In genomic region chr10:29277296-29277695, GRCh38 we compare ENCODE assay signal across 20 cellular contexts. TPM values are rescaled to one million over a fixed set of nuclear protein-coding genes. Genes with fewer than 3 reads are reported as not detected.
DNase-seq lines count a peak whose midpoint lies in the region; ATAC-seq, FAIRE-seq and TF ChIP-seq lines count a peak whose summit lies in the region.
"Had no signal": no experiment of that assay in that cellular context is flagged by ENCODE, and none has a peak within 500 bp of the region (broad histone marks: within the 10 kb centered on the region; RNA-seq: fewer than 3 reads in every experiment).

No MANE protein-coding gene starts in this region.

- TF ChIP-seq CTCF in A549 (IDR thresholded peaks at IDR 0.05) (no peak), VCaP (conservative IDR thresholded peaks at IDR 0.05) (no peak), mesothelial cell of epicardium (IDR thresholded peaks at IDR 0.05; ENCODE audit: unreplicated experiment) (no peak), GM10266 (IDR thresholded peaks at IDR 0.05; ENCODE audit: control insufficient read depth, insufficient read depth, low read depth, missing control alignments) (no peak)

- POLR2A ChIA-PET in A549 (lab: Yijun Ruan, JAX) = no interaction called here

- TF ChIP-seq RAD21 in A549 (conservative IDR thresholded peaks at IDR 0.05 in 1 of 2, IDR thresholded peaks at IDR 0.05 in 1 of 2) = no peak

- H3K4me3 Mint-ChIP-seq in mesothelial cell of epicardium = no peak overlapping the region
- no peak overlapping the region for H3K4me3 Mint-ChIP-seq in activated naive CD4-positive, alpha-beta T cell treated with anti-CD3 and anti-CD28 coated beads, Interleukin-2, amount 10 ng/mL, durations not matched to agents 7 days and 5 days

- peak overlapping the region; percentile 23; the same call in 1 of the 3 replicates for H3K4me2 ChIP-seq in A549

- H3K36me3 ChIP-seq in HAP-1 (replicated peaks) = no peaks in the 10 kb centered on the region
- H3K36me3 ChIP-seq: MG63, Peyer's patch had no signal

- TF ChIP-seq POLR2A in A549 (IDR thresholded peaks at IDR 0.05; ENCODE audit: low read length) = no peak

- in situ Hi-C loops in HAP-1 (cut with MboI; ENCODE audit: low sequenced_read_pairs) = no loop called here

- H3K4me1 Mint-ChIP-seq in mesothelial cell of epicardium = peaks cover 64% of the 10 kb centered on the region
- no peaks in the 10 kb centered on the region for H3K4me1 Mint-ChIP-seq in activated naive CD4-positive, alpha-beta T cell treated with anti-CD3 and anti-CD28 coated beads, Interleukin-2, amount 10 ng/mL, durations not matched to agents 7 days and 5 days

- H3K4me3 ChIP-seq in A549 = no peak overlapping the region
- H3K4me3 ChIP-seq in HAP-1 = no peak overlapping the region
- H3K4me3 ChIP-seq: MG63, Peyer's patch had no signal

- no peak for TF ChIP-seq EP300 in A549 (IDR thresholded peaks at IDR 0.05)

- peak overlapping the region; percentile 84 for H3K27ac Mint-ChIP-seq in mesothelial cell of epicardium
- H3K27ac Mint-ChIP-seq in activated naive CD4-positive, alpha-beta T cell treated with anti-CD3 and anti-CD28 coated beads, Interleukin-2, amount 10 ng/mL, durations not matched to agents 7 days and 5 days = no peak overlapping the region

- no peak for FAIRE-seq in A549 (lab: Jason Lieb, UNC)
- FAIRE-seq: A204.1 had no signal

- H3K36me3 Mint-ChIP-seq in mesothelial cell of epicardium = no peaks in the 10 kb centered on the region
- H3K36me3 Mint-ChIP-seq in activated naive CD4-positive, alpha-beta T cell treated with anti-CD3 and anti-CD28 coated beads, Interleukin-2, amount 10 ng/mL, durations not matched to agents 7 days and 5 days = no peaks in the 10 kb centered on the region

- DNase-seq in A549 (ENCODE audit: low read depth in 1 of 2, low spot score in 1 of 2) (no peak), HAP-1 (ENCODE audit: low spot score in 2 of 2) (peak; percentile 19 to 27), mesothelial cell of epicardium (ENCODE audit: low spot score in 2 of 2, unreplicated experiment in 2 of 2) (no peak), GM10266 (ENCODE audit: extremely low spot score) (no peak), T-helper 2 cell (no peak), left colon (no peak)
- no peak for DNase-seq in activated naive CD4-positive, alpha-beta T cell treated with anti-CD3 and anti-CD28 coated beads, Interleukin-2, amount 10 ng/mL, durations not matched to agents 7 days and 5 days
- DNase-seq: GF-D8, GOT3, KG1, MG63, NCI-H1105, NCI-H1694 treated with DMSO at 0.1 percent for 48 hours, NCI-H774, Peyer's patch, SHP77, SW 1271 had no signal

- intact Hi-C loops in left colon (cut with DNase I, micrococcal nuclease) = no loop called here

- peaks cover 4% of the 10 kb centered on the region for H3K9me3 Mint-ChIP-seq in mesothelial cell of epicardium
- no peaks in the 10 kb centered on the region for H3K9me3 Mint-ChIP-seq in activated naive CD4-positive, alpha-beta T cell treated with anti-CD3 and anti-CD28 coated beads, Interleukin-2, amount 10 ng/mL, durations not matched to agents 7 days and 5 days

- peaks cover 15% of the 10 kb centered on the region; the same call in 2 of the 3 replicates for H3K4me1 ChIP-seq in A549
- H3K4me1 ChIP-seq in HAP-1 = peaks cover 14% of the 10 kb centered on the region
- H3K4me1 ChIP-seq: Peyer's patch had no signal

- H3K27me3 ChIP-seq in HAP-1 (ENCODE audit: low read depth) = no peaks in the 10 kb centered on the region
- H3K27me3 ChIP-seq: MG63, Peyer's patch had no signal

- ATAC-seq in A549 (no peak), left colon (no peak)

- no peak overlapping the region for H3K27ac ChIP-seq in A549
- H3K27ac ChIP-seq in VCaP = peak overlapping the region; percentile 58
- H3K27ac ChIP-seq: Peyer's patch had no signal

- CTCF ChIA-PET in A549 (lab: Yijun Ruan, JAX) = no interaction called here
- CTCF ChIA-PET in activated naive CD4-positive, alpha-beta T cell treated with anti-CD3 and anti-CD28 coated beads, Interleukin-2, amount 10 ng/mL, durations not matched to agents 7 days and 5 days (lab: Charles Lee) = no interaction called here

- 79% methylated on average over 4 of the region's 4 CpGs for WGBS in A549 (ENCODE audit: missing lambda C conversion rate)

- H3K9me3 ChIP-seq in A549 (no peaks in the 10 kb centered on the region), HAP-1 (no peaks in the 10 kb centered on the region)
- H3K9me3 ChIP-seq: MG63, Peyer's patch had no signal

- H3K27me3 Mint-ChIP-seq in mesothelial cell of epicardium (ENCODE audit: low read depth) = no peaks in the 10 kb centered on the region
- peaks cover 4% of the 10 kb centered on the region for H3K27me3 Mint-ChIP-seq in activated naive CD4-positive, alpha-beta T cell treated with anti-CD3 and anti-CD28 coated beads, Interleukin-2, amount 10 ng/mL, durations not matched to agents 7 days and 5 days

TF ChIP-seq in A549, 52 proteins besides CTCF, POLR2A, EP300 and RAD21:
- TF ChIP-seq ZFP36 (IDR thresholded peaks at IDR 0.05; ENCODE audit: borderline replicate concordance, partially characterized antibody) (no peak), HEYL (CRISPR knock-in tag; IDR thresholded peaks at IDR 0.05) (no peak), RCOR1 (IDR thresholded peaks at IDR 0.05; ENCODE audit: low read depth, low read length) (no peak), HES2 (IDR thresholded peaks at IDR 0.05) (no peak), HMGXB4 (CRISPR knock-in tag; IDR thresholded peaks at IDR 0.05; ENCODE audit: borderline replicate concordance) (no peak), EHF (CRISPR knock-in tag; IDR thresholded peaks at IDR 0.05) (no peak), ESRRA (IDR thresholded peaks at IDR 0.05; ENCODE audit: borderline replicate concordance, low read length) (no peak), MAZ (IDR thresholded peaks at IDR 0.05; ENCODE audit: borderline replicate concordance, low read depth, low read length) (no peak), NFE2L2 (conservative IDR thresholded peaks at IDR 0.05; ENCODE audit: low read length) (no peak), FOSL2 (IDR thresholded peaks at IDR 0.05) (no peak), FOSL2 (CRISPR knock-in tag; IDR thresholded peaks at IDR 0.05) (no peak), HOXA7 (CRISPR knock-in tag; IDR thresholded peaks at IDR 0.05) (no peak)
- TF ChIP-seq, protein P1, sequence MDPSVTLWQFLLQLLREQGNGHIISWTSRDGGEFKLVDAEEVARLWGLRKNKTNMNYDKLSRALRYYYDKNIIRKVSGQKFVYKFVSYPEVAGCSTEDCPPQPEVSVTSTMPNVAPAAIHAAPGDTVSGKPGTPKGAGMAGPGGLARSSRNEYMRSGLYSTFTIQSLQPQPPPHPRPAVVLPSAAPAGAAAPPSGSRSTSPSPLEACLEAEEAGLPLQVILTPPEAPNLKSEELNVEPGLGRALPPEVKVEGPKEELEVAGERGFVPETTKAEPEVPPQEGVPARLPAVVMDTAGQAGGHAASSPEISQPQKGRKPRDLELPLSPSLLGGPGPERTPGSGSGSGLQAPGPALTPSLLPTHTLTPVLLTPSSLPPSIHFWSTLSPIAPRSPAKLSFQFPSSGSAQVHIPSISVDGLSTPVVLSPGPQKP (IDR thresholded peaks at IDR 0.05; ENCODE audit: low read depth, low read length) = no peak

RNA-seq across cellular contexts. Expression of gene LYZL1, which starts 11.6 kb away (rescaled TPM):
- polyA plus RNA-seq in A549 (2011; rRNA removed) (not detected in 2 replicates), A549 (2017; fragmentation: RNase III; extraction: RNeasy Plus Mini Kit Qiagen cat#74134 plus additional on column Dnase treatment) (not detected in 3 replicates)
- not detected in 2 replicates for polyA plus RNA-seq in A549 (2012; cell fraction: cytosol; rRNA removed)
- polyA plus RNA-seq in A549 (2012; cell fraction: nucleus; rRNA removed) = not detected in 2 replicates
- not detected in 2 replicates for polyA minus RNA-seq in A549 (2011; rRNA and poly(A)+ RNA removed)
- total RNA-seq in mesothelial cell of epicardium (not detected in 3 replicates), left colon (not detected)
- total RNA-seq: NCI-H460, Peyer's patch had no signal

Comparison
In these comparisons a context has a peak if more than half of its experiments do, and no peak if none do; other contexts are left out.
1. DNase-seq: peak in HAP-1 (2 of 2); none in A549 (0 of 2), mesothelial cell of epicardium (0 of 2), GM10266 (single experiment), T-helper 2 cell (0 of 5), left colon (0 of 2) and activated naive CD4-positive, alpha-beta T cell treated with anti-CD3 and anti-CD28 coated beads, Interleukin-2, amount 10 ng/mL, durations not matched to agents 7 days and 5 days (single experiment).